In the genomic region with DNA sequence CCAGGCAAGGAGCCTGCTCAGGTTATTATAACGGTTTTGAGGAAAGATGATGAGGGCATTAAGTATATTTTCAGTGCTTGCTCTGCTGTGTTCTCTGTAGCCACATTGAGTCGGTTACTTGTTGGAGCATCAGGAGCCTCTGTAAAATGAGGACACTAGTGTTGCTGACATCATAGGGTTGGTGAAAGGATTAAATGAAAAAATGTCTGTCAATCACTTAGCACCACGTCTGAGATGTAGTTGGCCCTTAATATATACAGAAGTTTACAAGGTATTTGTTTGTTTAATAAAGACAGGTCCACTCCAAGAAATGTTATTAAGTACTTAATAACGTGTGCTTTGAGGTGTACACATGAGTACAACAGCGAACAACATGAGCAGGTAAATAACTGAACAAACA, we compare ENCODE assay signal across 8 cellular contexts. TPM values are rescaled to one million over a fixed set of nuclear protein-coding genes. Genes with fewer than 3 reads are reported as not detected.
DNase-seq lines count a peak whose midpoint lies in the region; ATAC-seq, FAIRE-seq and TF ChIP-seq lines count a peak whose summit lies in the region.

No MANE protein-coding gene starts in this region.

- POLR2A ChIA-PET in HepG2 (lab: Yijun Ruan, JAX) = interaction anchor here (0.5 to 1.3 kb wide), 6 partner anchors 8 to 267 kb away, joined by 3 to 5 read pairs (median 3); no protein-coding TSS in a partner anchor

- peak overlapping the region; percentile 50 for H3K27ac Mint-ChIP-seq in activated naive CD4-positive, alpha-beta T cell treated with anti-CD3 and anti-CD28 coated beads for 36 hours
- H3K27ac Mint-ChIP-seq in activated naive CD8-positive, alpha-beta T cell = no peak overlapping the region

- no peaks in the 10 kb centered on the region for H3K9me3 ChIP-seq in HepG2 (ENCODE audit: low read length)
- no peaks in the 10 kb centered on the region for H3K9me3 ChIP-seq in transverse colon

- TF ChIP-seq RAD21 in HepG2 (CRISPR knock-in tag; IDR thresholded peaks at IDR 0.05) = no peak

- H3K4me1 ChIP-seq in HepG2 (ENCODE audit: insufficient read depth, low read length) (peaks cover 14% of the 10 kb centered on the region), transverse colon (peaks cover 5 to 16% (median 12%) of the 10 kb centered on the region in 4 donors)

- H3K27ac ChIP-seq in HepG2 (ENCODE audit: extremely low read length, insufficient read depth, low read length) (no peak overlapping the region), transverse colon (peak overlapping the region; percentile 75 to 85 (median 82))

- peaks cover 13% of the 10 kb centered on the region for H3K9me3 Mint-ChIP-seq in activated naive CD4-positive, alpha-beta T cell treated with anti-CD3 and anti-CD28 coated beads for 36 hours
- no peaks in the 10 kb centered on the region for H3K9me3 Mint-ChIP-seq in activated naive CD8-positive, alpha-beta T cell (ENCODE audit: low read depth)

- no peak for FAIRE-seq in HepG2 (lab: Jason Lieb, UNC)

- peak overlapping the region; percentile 72 for H3K4me2 ChIP-seq in HepG2 (ENCODE audit: low read depth, low read length)

- CTCF ChIA-PET in activated naive CD4-positive, alpha-beta T cell treated with anti-CD3 and anti-CD28 coated beads for 36 hours (lab: Charles Lee) = interaction anchor here (1.4 kb wide), 1 partner anchor 33 kb away, joined by 3 read pairs; no protein-coding TSS in a partner anchor
- CTCF ChIA-PET in HepG2 (lab: Yijun Ruan, JAX; ENCODE audit: low intra/inter-chr PET ratio, low total read pairs) = no interaction called here

- TF ChIP-seq CTCF in HepG2 (CRISPR knock-in tag; IDR thresholded peaks at IDR 0.05) (no peak), transverse colon (IDR thresholded peaks at IDR 0.05) (no peak)

- no peaks in the 10 kb centered on the region for H3K27me3 Mint-ChIP-seq in activated naive CD4-positive, alpha-beta T cell treated with anti-CD3 and anti-CD28 coated beads for 36 hours (ENCODE audit: low read depth)
- H3K27me3 Mint-ChIP-seq in activated naive CD8-positive, alpha-beta T cell = peaks cover 1% of the 10 kb centered on the region

- ATAC-seq in HepG2 = no peak
- ATAC-seq in HG02973 (IDR thresholded peaks at IDR 0.05; ENCODE audit: unreplicated experiment) = no peak

- H3K4me3 ChIP-seq in HepG2 (replicated peaks in 1 of 3; ENCODE audit: insufficient read depth in 1 of 3, low read depth in 2 of 3, low read length in 3 of 3) (peak overlapping the region; percentile 78 to 93 (median 84); a peak in 5 of 6 replicates), transverse colon (peak overlapping the region; percentile 53 to 83 (median 72))

- peak overlapping the region; percentile 94 for H2AFZ ChIP-seq in HepG2 (ENCODE audit: low read length)

- BruUV-seq in HepG2 (replicated peaks; lab: Mats Ljungman, UMichigan) = no TSS peak

- H3K4me3 Mint-ChIP-seq in activated naive CD4-positive, alpha-beta T cell treated with anti-CD3 and anti-CD28 coated beads for 36 hours = peak overlapping the region; percentile 57
- peak overlapping the region; percentile 97 for H3K4me3 Mint-ChIP-seq in activated naive CD8-positive, alpha-beta T cell

- TF ChIP-seq EP300 in HepG2 (IDR thresholded peaks at IDR 0.05; ENCODE audit: low read depth in 2 of 2, low read length in 2 of 2) (no peak), HepG2 (CRISPR knock-in tag; IDR thresholded peaks at IDR 0.05; ENCODE audit: borderline replicate concordance) (no peak), transverse colon (IDR thresholded peaks at IDR 0.05; ENCODE audit: low read depth) (no peak)

- peaks cover 26% of the 10 kb centered on the region for H3K36me3 Mint-ChIP-seq in activated naive CD4-positive, alpha-beta T cell treated with anti-CD3 and anti-CD28 coated beads for 36 hours (ENCODE audit: low read depth)
- peaks cover 10% of the 10 kb centered on the region for H3K36me3 Mint-ChIP-seq in activated naive CD8-positive, alpha-beta T cell

- H4K20me1 ChIP-seq in HepG2 (ENCODE audit: insufficient read depth, low read length) = no peaks in the 10 kb centered on the region

- peak overlapping the region; percentile 70 for H3K9ac ChIP-seq in HepG2 (ENCODE audit: insufficient read depth, low read depth, low read length)

- no peak for DNase-seq in activated naive CD4-positive, alpha-beta T cell treated with anti-CD3 and anti-CD28 coated beads for 36 hours
- DNase-seq in activated naive CD4-positive, alpha-beta T cell (lab: John Stamatoyannopoulos, UW) = no peak
- DNase-seq in HepG2 (ENCODE audit: low spot score) (no peak), transverse colon (no peak), NCI-H2227 treated with DMSO at 0.1 percent for 48 hours (lab: John Stamatoyannopoulos, UW) (no peak), GF-D8 (lab: John Stamatoyannopoulos, UW) (no peak)

- peaks cover 46% of the 10 kb centered on the region for H3K4me1 Mint-ChIP-seq in activated naive CD4-positive, alpha-beta T cell treated with anti-CD3 and anti-CD28 coated beads for 36 hours (ENCODE audit: low read depth)
- peaks cover 44% of the 10 kb centered on the region for H3K4me1 Mint-ChIP-seq in activated naive CD8-positive, alpha-beta T cell (ENCODE audit: low read depth)

- no peak for TF ChIP-seq POLR2A in HepG2 (IDR thresholded peaks at IDR 0.05; ENCODE audit: insufficient read depth in 1 of 2, low read depth in 2 of 2, low read length in 2 of 2)
- TF ChIP-seq POLR2A in transverse colon (IDR thresholded peaks at IDR 0.05) = no peak

- WGBS in HepG2 (ENCODE audit: low lambda C conversion rate) = 11% methylated on average over 5 of the region's 5 CpGs
- 15% methylated on average over 5 of the region's 5 CpGs for WGBS in transverse colon (ENCODE audit: low coverage in 1 of 2), 2 donors

- H3K36me3 ChIP-seq in HepG2 (replicated peaks in 1 of 2; ENCODE audit: control insufficient read depth in 1 of 2, insufficient read depth in 2 of 2, low read length in 2 of 2) = 0 out of 5 replicates have a peak, but pooled peaks cover 0 to 2% of the 10 kb centered on the region in 2 experiments
- H3K36me3 ChIP-seq in transverse colon = no peaks in the 10 kb centered on the region

- peaks cover 14% of the 10 kb centered on the region for H3K79me2 ChIP-seq in HepG2 (ENCODE audit: insufficient read depth, low read length)

- in situ Hi-C loops in HepG2 (cut with HindIII; ENCODE audit: extremely low pct_ligation_motif_present, low pct_unique_long_range_greater_than_20kb) = no loop called here
- in situ Hi-C loops in transverse colon (cut with MboI; ENCODE audit: low pct_ligation_motif_present in 1 of 4, low pct_unique_long_range_greater_than_20kb in 1 of 4, low sequenced_read_pairs in 3 of 4) = no loop called here

- no peaks in the 10 kb centered on the region for H3K27me3 ChIP-seq in HepG2 (ENCODE audit: control insufficient read depth in 1 of 2, insufficient read depth in 2 of 2, low read length in 2 of 2)
- no peaks in the 10 kb centered on the region for H3K27me3 ChIP-seq in transverse colon

- intact Hi-C loops in activated naive CD4-positive, alpha-beta T cell treated with anti-CD3 and anti-CD28 coated beads for 36 hours (cut with micrococcal nuclease) = loop anchor here (1.0 to 10.0 kb wide), 8 partner anchors 19 to 1435 kb away; partner anchors contain the start of genes KBTBD8, LRIG1, MAGI1 and SUCLG2
- intact Hi-C loops in HepG2 (cut with micrococcal nuclease; ENCODE audit: unreplicated experiment) = no loop called here
- intact Hi-C loops in transverse colon (cut with DNase I; ENCODE audit: low total_unique reads) = no loop called here

TF ChIP-seq in HepG2, 621 proteins besides CTCF, POLR2A, EP300 and RAD21:
- TF ChIP-seq GABPA (IDR thresholded peaks at IDR 0.05; ENCODE audit: low read depth, low read length) = no peak
- TF ChIP-seq GABPA (CRISPR knock-in tag; IDR thresholded peaks at IDR 0.05; ENCODE audit: low read depth) = no peak
- no peak for TF ChIP-seq ZNF30 (CRISPR knock-in tag; IDR thresholded peaks at IDR 0.05)
- TF ChIP-seq KDM5A (IDR thresholded peaks at IDR 0.05; ENCODE audit: borderline replicate concordance, low read length) = no peak
- no peak for TF ChIP-seq ZNF737 (CRISPR knock-in tag; IDR thresholded peaks at IDR 0.05; ENCODE audit: borderline replicate concordance)
TF ChIP-seq in HepG2: peak in this region for 0.

RNA-seq across cellular contexts. Expression of gene SLC25A26, which starts 0.7 kb away (rescaled TPM):
- total RNA-seq in activated naive CD4-positive, alpha-beta T cell treated with anti-CD3 and anti-CD28 coated beads for 36 hours = 10 to 100 TPM; 25.3 to 26.3 TPM
- total RNA-seq in HepG2 (2016; rRNA removed; fragmentation: Illumina TruSeq; extraction: Trizol) (22.7 and 23.1 TPM in 2 replicates), transverse colon (10 to 100 TPM in 2 of 4 donors, 1 to 10 TPM in 2; 4.2 to 17.3 (median 12.2) TPM)
- total RNA-seq in HepG2 (2016; cell fraction: cytosol; rRNA removed; fragmentation: Illumina TruSeq; extraction: Trizol; ENCODE audit: low read depth) = 27.5 and 27.9 TPM in 2 replicates
- total RNA-seq in HepG2 (2016; cell fraction: insoluble cytoplasmic fraction; rRNA removed; fragmentation: Illumina TruSeq; extraction: Trizol) = 22.2 TPM in 2 replicates
- 40.8 TPM in 2 replicates for total RNA-seq in HepG2 (2016; cell fraction: membrane; rRNA removed; fragmentation: Illumina TruSeq; extraction: Trizol)
- total RNA-seq in HepG2 (2016; cell fraction: nucleus; rRNA removed; fragmentation: Illumina TruSeq; extraction: Trizol) = 17.3 and 19.7 TPM in 2 replicates
- polyA plus RNA-seq in HepG2 (2011; rRNA removed) = 31.4 and 32.7 TPM in 2 replicates
- 31.5 and 41.4 TPM in 2 replicates for polyA plus RNA-seq in HepG2 (2011; cell fraction: cytosol; rRNA removed)
- 11.7 and 14.0 TPM in 2 replicates for polyA plus RNA-seq in HepG2 (2011; cell fraction: nucleus; rRNA removed)
- 22.4 and 22.9 TPM in 2 replicates for polyA plus RNA-seq in HepG2 (2012)
- 31.1 and 35.4 TPM in 2 replicates for polyA plus RNA-seq in HepG2 (2016; cell fraction: cytosol; fragmentation: Illumina TruSeq; extraction: Trizol; ENCODE audit: low read depth)
- 19.7 and 22.1 TPM in 2 replicates for polyA plus RNA-seq in HepG2 (2016; cell fraction: insoluble cytoplasmic fraction; fragmentation: Illumina TruSeq; extraction: Trizol; ENCODE audit: low read depth)
- 35.4 and 35.7 TPM in 2 replicates for polyA plus RNA-seq in HepG2 (2016; cell fraction: membrane; fragmentation: Illumina TruSeq; extraction: Trizol; ENCODE audit: low read depth)
- 19.1 and 20.3 TPM in 2 replicates for polyA plus RNA-seq in HepG2 (2016; cell fraction: nucleus; fragmentation: Illumina TruSeq; extraction: Trizol; ENCODE audit: insufficient read depth, low read depth)
- polyA minus RNA-seq in HepG2 (2011; rRNA and poly(A)+ RNA removed; ENCODE audit: low replicate concordance) = 13.5 and 16.0 TPM in 2 replicates
- 5.9 and 7.1 TPM in 2 replicates for polyA minus RNA-seq in HepG2 (2011; cell fraction: cytosol; rRNA and poly(A)+ RNA removed)
- polyA minus RNA-seq in HepG2 (2011; cell fraction: nucleus; rRNA and poly(A)+ RNA removed) = 22.5 and 28.8 TPM in 2 replicates
